Comparison of ENCODE assay signal across 8 cellular contexts in the genomic region with DNA sequence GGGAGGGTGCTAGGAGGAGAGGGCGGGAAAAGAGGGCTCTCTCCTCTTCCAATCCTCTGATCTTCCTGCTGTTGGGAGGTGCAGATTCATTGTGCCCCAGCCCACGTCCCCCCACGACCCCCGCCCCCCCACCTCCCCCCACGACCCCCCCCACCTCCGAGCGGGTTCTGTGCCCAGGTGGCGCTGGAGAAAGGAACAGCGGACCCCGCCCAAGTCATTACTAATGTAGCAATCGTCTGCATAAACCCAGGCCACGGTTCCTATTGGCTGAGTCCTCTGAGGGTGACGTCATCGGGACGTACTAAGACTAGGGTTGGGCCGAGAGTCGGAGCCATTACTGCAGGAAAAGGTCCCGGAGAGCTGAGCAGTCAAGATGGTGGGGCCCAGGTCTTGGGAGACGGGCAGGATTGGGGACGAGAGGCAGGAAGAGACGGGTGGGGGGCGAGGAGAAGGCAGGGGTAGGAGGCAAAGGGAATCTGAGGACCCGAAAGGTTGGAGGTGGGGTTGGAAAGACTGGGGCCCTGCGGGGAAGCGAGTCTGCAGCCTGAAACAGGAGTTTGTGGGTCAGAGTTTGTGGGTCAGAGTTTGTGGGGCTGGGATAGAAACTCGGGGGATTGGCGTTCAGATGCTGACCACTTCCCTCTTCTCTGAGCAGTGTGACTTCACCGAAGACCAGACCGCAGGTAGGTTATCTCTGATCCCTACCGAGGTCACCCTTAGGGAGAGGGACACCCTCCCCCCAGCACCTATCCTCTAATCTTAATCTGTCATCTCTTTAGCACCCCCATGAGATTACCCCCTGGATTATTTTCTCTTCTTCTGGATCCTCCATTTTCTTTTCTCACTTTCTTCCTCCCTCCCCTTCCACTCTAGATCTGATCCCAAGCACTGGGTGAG. TPM values are rescaled to one million over a fixed set of nuclear protein-coding genes. Genes with fewer than 3 reads are reported as not detected.
DNase-seq lines count a peak whose midpoint lies in the region; ATAC-seq lines count a peak whose summit lies in the region.

A gene (plus strand): TSS at position 331 of the 897 bp plus-strand sequence. CDS start 43 bp downstream, at position 374.

- H3K4me1 ChIP-seq in CD4-positive, alpha-beta memory T cell (ENCODE audit: insufficient read depth, low read length), result peaks cover 40% of the 10 kb centered on the region
- peaks cover 33% of the 10 kb centered on the region for H3K4me1 ChIP-seq in effector memory CD4-positive, alpha-beta T cell (ENCODE audit: control insufficient read depth, insufficient read depth, low read length, poor library complexity, severe bottlenecking)

- peak; percentile 71 for ATAC-seq in GM19467 (IDR thresholded peaks at IDR 0.05; ENCODE audit: unreplicated experiment)

- CTCF ChIA-PET in CD4-positive, alpha-beta memory T cell (lab: Charles Lee; ENCODE audit: partially characterized antibody), result interaction anchor here (0.6 to 2.5 kb wide), 12 partner anchors 16 to 72 kb away, joined by 3 to 16 read pairs (median 4); a partner anchor contains a TSS

- intact Hi-C loops in CD4-positive, alpha-beta memory T cell (cut with micrococcal nuclease), result loop anchor here (1.0 to 2.0 kb wide), 2 partner anchors 30 to 63 kb away; a partner anchor contains a TSS

- H3K36me3 ChIP-seq in CD4-positive, alpha-beta memory T cell (ENCODE audit: insufficient read depth, low read length), result peaks cover 34% of the 10 kb centered on the region
- peaks cover 24% of the 10 kb centered on the region for H3K36me3 ChIP-seq in effector memory CD4-positive, alpha-beta T cell (ENCODE audit: control insufficient read depth, insufficient read depth, low read length)

- no peaks in the 10 kb centered on the region for H3K9me3 ChIP-seq in CD4-positive, alpha-beta memory T cell (ENCODE audit: control insufficient read depth in 1 of 2, low read length in 2 of 2)
- no peaks in the 10 kb centered on the region for H3K9me3 ChIP-seq in effector memory CD4-positive, alpha-beta T cell (ENCODE audit: control insufficient read depth, low read length)

- peak within 1 kb of the TSS; percentile 86 to 89 for H3K4me3 ChIP-seq in CD4-positive, alpha-beta memory T cell (ENCODE audit: low read length in 2 of 2)
- peak within 1 kb of the TSS; percentile 87 for H3K4me3 ChIP-seq in effector memory CD4-positive, alpha-beta T cell (ENCODE audit: insufficient read depth, low read depth, low read length, poor library complexity, severe bottlenecking)

- DNase-seq in CD4-positive, alpha-beta memory T cell, result peak; percentile 88 to 98 (median 91)
- DNase-seq in HS-5 (ENCODE audit: low read depth) (peak; percentile 97), NK-92 (lab: John Stamatoyannopoulos, UW; ENCODE audit: unreplicated experiment) (peak; percentile 53), medulla oblongata (ENCODE audit: extremely low spot score) (peak; percentile 99)
- peak; percentile 91 for DNase-seq in activated CD8-positive, alpha-beta memory T cell treated with anti-CD3 and anti-CD28 coated beads for 24 hours
- peak; percentile 84 to 91 (median 87) for DNase-seq in effector memory CD4-positive, alpha-beta T cell
- peak; percentile 88 for DNase-seq in stimulated activated CD8-positive, alpha-beta memory T cell treated with anti-CD3 and anti-CD28 coated beads, Interleukin-12 subunit alpha, Interleukin-12 subunit beta, amount 100 ng/mL, for 1 hour (ENCODE audit: low read depth)

- peaks cover 23 to 49% of the 10 kb centered on the region in 2 donors for H3K36me3 Mint-ChIP-seq in CD4-positive, alpha-beta memory T cell

- peak within 1 kb of the TSS; percentile 93 to 100 (median 97) for H3K4me3 Mint-ChIP-seq in CD4-positive, alpha-beta memory T cell

- H3K27ac Mint-ChIP-seq in CD4-positive, alpha-beta memory T cell, result peak within 1 kb of the TSS; percentile 96 to 100 (median 99)

- H3K4me1 Mint-ChIP-seq in CD4-positive, alpha-beta memory T cell, result peaks cover 28 to 64% (median 37%) of the 10 kb centered on the region in 4 donors

- H3K27me3 ChIP-seq in CD4-positive, alpha-beta memory T cell (ENCODE audit: insufficient read depth, low read length), result no peaks in the 10 kb centered on the region
- no peaks in the 10 kb centered on the region for H3K27me3 ChIP-seq in effector memory CD4-positive, alpha-beta T cell (replicated peaks; ENCODE audit: control insufficient read depth, insufficient read depth, low read length, poor library complexity, severe bottlenecking)

- POLR2A ChIA-PET in CD4-positive, alpha-beta memory T cell (lab: Charles Lee; ENCODE audit: partially characterized antibody), result interaction anchor here (0.7 to 10.8 kb wide), 13 partner anchors 14 to 291 kb away, joined by 3 to 236 read pairs (median 7); a partner anchor contains a TSS

- H3K27ac ChIP-seq in CD4-positive, alpha-beta memory T cell (ENCODE audit: low read depth, low read length), result peak within 1 kb of the TSS; percentile 97
- peak within 1 kb of the TSS; percentile 95 for H3K27ac ChIP-seq in effector memory CD4-positive, alpha-beta T cell (ENCODE audit: insufficient read depth, low read length, poor library complexity, severe bottlenecking)

- H3K9me3 Mint-ChIP-seq in CD4-positive, alpha-beta memory T cell, result no peaks in the 10 kb centered on the region

- no peaks in the 10 kb centered on the region for H3K27me3 Mint-ChIP-seq in CD4-positive, alpha-beta memory T cell

RNA-seq across cellular contexts. Expression of the gene that starts here (rescaled TPM):
- total RNA-seq in CD4-positive, alpha-beta memory T cell, result 100 to 1,000 TPM; 567 to 589 TPM
- polyA plus RNA-seq in CD4-positive, alpha-beta memory T cell, result 1,000 to 10,000 TPM; 2,141 to 3,317 TPM

Comparison
In these comparisons a context has a peak if more than half of its experiments do, and no peak if none do; other contexts are left out.
1. Peak in every context shown above with its lines: DNase-seq, ATAC-seq, H3K4me3 ChIP-seq and H3K27ac ChIP-seq.